In the genomic region with DNA sequence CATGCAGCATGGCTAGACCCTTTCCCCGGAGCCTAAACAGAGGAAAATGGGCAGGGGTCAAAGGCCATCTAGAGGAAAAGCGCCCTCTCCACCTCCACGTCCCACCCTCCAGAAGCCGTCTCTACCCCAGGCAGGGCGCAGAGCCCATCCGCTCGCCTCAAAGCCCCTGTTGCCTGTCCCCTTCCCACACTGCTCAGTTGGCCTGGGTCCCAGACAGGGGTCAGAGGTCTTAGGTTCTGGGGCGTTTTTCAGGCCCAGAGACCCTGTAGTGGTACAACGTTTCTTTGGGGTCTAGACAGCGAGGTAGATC, we compare ENCODE assay signal across 1 cellular context.
A peak's percentile ranks its signal among the peaks of the same experiment; 100 is the strongest.
TF ChIP-seq lines count a peak whose summit lies in the region.

No MANE protein-coding gene starts in this region.

TF ChIP-seq in K562, 482 proteins besides CTCF, POLR2A, EP300 and RAD21 (continued from another document and continues in another):
- TF ChIP-seq ZNF407 (IDR thresholded peaks at IDR 0.05; ENCODE audit: low read depth), result peak; percentile 38; the same call in 1 of the 2 replicates
- no peak for TF ChIP-seq BDP1 (IDR thresholded peaks at IDR 0.05; ENCODE audit: insufficient read depth, insufficient read length)
- TF ChIP-seq PHF20 (IDR thresholded peaks at IDR 0.05; ENCODE audit: partially characterized antibody), result peak; percentile 37
- no peak for TF ChIP-seq JUN (IDR thresholded peaks at IDR 0.05; ENCODE audit: borderline replicate concordance, low read depth, low read length)
- 0 out of 2 replicates have a peak, but pooled peaks have one; percentile 50 for TF ChIP-seq JUN (CRISPR knock-in tag; IDR thresholded peaks at IDR 0.05; ENCODE audit: borderline replicate concordance)
- TF ChIP-seq FOSL1 (tag; conservative IDR thresholded peaks at IDR 0.05), result no peak
- 0 out of 2 replicates have a peak, but pooled peaks have one; percentile 54 for TF ChIP-seq SRSF3 (IDR thresholded peaks at IDR 0.05; ENCODE audit: insufficient read depth, low read length)
- peak; percentile 48; the same call in 1 of the 2 replicates for TF ChIP-seq ZNF431 (CRISPR knock-in tag; IDR thresholded peaks at IDR 0.05)
- peak; percentile 76 for TF ChIP-seq NFIC (IDR thresholded peaks at IDR 0.05)
- peak; percentile 17 for TF ChIP-seq SMAD1 (IDR thresholded peaks at IDR 0.05; ENCODE audit: low read depth, low read length, partially characterized antibody)
- peak; percentile 49; the same call in 1 of the 2 replicates for TF ChIP-seq SMARCE1 (IDR thresholded peaks at IDR 0.05)
- TF ChIP-seq, protein P1, sequence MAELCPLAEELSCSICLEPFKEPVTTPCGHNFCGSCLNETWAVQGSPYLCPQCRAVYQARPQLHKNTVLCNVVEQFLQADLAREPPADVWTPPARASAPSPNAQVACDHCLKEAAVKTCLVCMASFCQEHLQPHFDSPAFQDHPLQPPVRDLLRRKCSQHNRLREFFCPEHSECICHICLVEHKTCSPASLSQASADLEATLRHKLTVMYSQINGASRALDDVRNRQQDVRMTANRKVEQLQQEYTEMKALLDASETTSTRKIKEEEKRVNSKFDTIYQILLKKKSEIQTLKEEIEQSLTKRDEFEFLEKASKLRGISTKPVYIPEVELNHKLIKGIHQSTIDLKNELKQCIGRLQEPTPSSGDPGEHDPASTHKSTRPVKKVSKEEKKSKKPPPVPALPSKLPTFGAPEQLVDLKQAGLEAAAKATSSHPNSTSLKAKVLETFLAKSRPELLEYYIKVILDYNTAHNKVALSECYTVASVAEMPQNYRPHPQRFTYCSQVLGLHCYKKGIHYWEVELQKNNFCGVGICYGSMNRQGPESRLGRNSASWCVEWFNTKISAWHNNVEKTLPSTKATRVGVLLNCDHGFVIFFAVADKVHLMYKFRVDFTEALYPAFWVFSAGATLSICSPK (IDR thresholded peaks at IDR 0.05; ENCODE audit: borderline replicate concordance), result peak; percentile 89; the same call in 1 of the 2 replicates
- peak; percentile 77; the same call in 1 of the 2 replicates for TF ChIP-seq SUPT5H (IDR thresholded peaks at IDR 0.05)
- TF ChIP-seq HDAC2 (IDR thresholded peaks at IDR 0.05), result 0 out of 2 replicates have a peak, but pooled peaks have one; percentile 12
- TF ChIP-seq, protein P2, sequence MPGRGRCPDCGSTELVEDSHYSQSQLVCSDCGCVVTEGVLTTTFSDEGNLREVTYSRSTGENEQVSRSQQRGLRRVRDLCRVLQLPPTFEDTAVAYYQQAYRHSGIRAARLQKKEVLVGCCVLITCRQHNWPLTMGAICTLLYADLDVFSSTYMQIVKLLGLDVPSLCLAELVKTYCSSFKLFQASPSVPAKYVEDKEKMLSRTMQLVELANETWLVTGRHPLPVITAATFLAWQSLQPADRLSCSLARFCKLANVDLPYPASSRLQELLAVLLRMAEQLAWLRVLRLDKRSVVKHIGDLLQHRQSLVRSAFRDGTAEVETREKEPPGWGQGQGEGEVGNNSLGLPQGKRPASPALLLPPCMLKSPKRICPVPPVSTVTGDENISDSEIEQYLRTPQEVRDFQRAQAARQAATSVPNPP (IDR thresholded peaks at IDR 0.05; ENCODE audit: borderline replicate concordance, insufficient read depth, insufficient read length), result no peak
- TF ChIP-seq NKRF (IDR thresholded peaks at IDR 0.05; ENCODE audit: borderline replicate concordance), result peak; percentile 50; the same call in 1 of the 2 replicates
- peak; percentile 75 for TF ChIP-seq NFRKB (IDR thresholded peaks at IDR 0.05; ENCODE audit: low read depth)
- TF ChIP-seq ID3 (CRISPR knock-in tag; IDR thresholded peaks at IDR 0.05), result no peak
- peak; percentile 17; the same call in 1 of the 2 replicates for TF ChIP-seq ID3 (tag; IDR thresholded peaks at IDR 0.05)
- no peak for TF ChIP-seq NR4A1 (CRISPR knock-in tag; IDR thresholded peaks at IDR 0.05)
- 0 out of 2 replicates have a peak, but pooled peaks have one; percentile 84 for TF ChIP-seq NR4A1 (tag; IDR thresholded peaks at IDR 0.05)
- 0 out of 2 replicates have a peak, but pooled peaks have one; percentile 56 for TF ChIP-seq HDGF (IDR thresholded peaks at IDR 0.05)
- TF ChIP-seq CHD4 (IDR thresholded peaks at IDR 0.05; ENCODE audit: insufficient read depth, insufficient replicate concordance, low read depth, low read length, poor library complexity, severe bottlenecking), result peak; percentile 31
- no peak for TF ChIP-seq NCOA2 (IDR thresholded peaks at IDR 0.05; ENCODE audit: partially characterized antibody in 2 of 2)
- peak; percentile 10; the same call in 1 of the 2 replicates for TF ChIP-seq CC2D1A (IDR thresholded peaks at IDR 0.05)
- 0 out of 2 replicates have a peak, but pooled peaks have one; percentile 48 for TF ChIP-seq XRCC5 (IDR thresholded peaks at IDR 0.05; ENCODE audit: low read depth, low read length)
- peak; percentile 86; the same call in 1 of the 2 replicates for TF ChIP-seq LARP7 (IDR thresholded peaks at IDR 0.05)
- peak; percentile 26; the same call in 1 of the 2 replicates for TF ChIP-seq MTA2 (IDR thresholded peaks at IDR 0.05; ENCODE audit: low read depth)
- 0 out of 2 replicates have a peak, but pooled peaks have one; percentile 1 for TF ChIP-seq E2F4 (CRISPR knock-in tag; IDR thresholded peaks at IDR 0.05; ENCODE audit: low read depth)
- TF ChIP-seq TOE1 (IDR thresholded peaks at IDR 0.05; ENCODE audit: borderline replicate concordance), result peak; percentile 55; the same call in 1 of the 2 replicates
- 0 out of 2 replicates have a peak, but pooled peaks have one; percentile 11 for TF ChIP-seq TOE1 (CRISPR knock-in tag; IDR thresholded peaks at IDR 0.05; ENCODE audit: borderline replicate concordance, low read depth)
